16 cellular contexts compared by ENCODE assay signal in genomic region chr14:68822964-68823363, GRCh38. TPM values are rescaled to one million over a fixed set of nuclear protein-coding genes. Genes with fewer than 3 reads are reported as not detected.
DNase-seq lines count a peak whose midpoint lies in the region; ATAC-seq, FAIRE-seq and TF ChIP-seq lines count a peak whose summit lies in the region.
"Had no signal": no experiment of that assay in that cellular context is flagged by ENCODE, and none has a peak within 500 bp of the region (broad histone marks: within the 10 kb centered on the region; RNA-seq: fewer than 3 reads in every experiment).

No MANE protein-coding gene starts in this region.

- H3K9me3 Mint-ChIP-seq in Calu3 (ENCODE audit: low read depth, unreplicated experiment): no peaks in the 10 kb centered on the region
- H3K9me3 Mint-ChIP-seq in stimulated activated memory B cell treated with anti-CD40 and anti-IgM and Interleukin-4, amounts not matched to agents 10 μg/mL and 1 μg/mL and 100 μg/mL, for 72 hours: no peaks in the 10 kb centered on the region

- POLR2A ChIA-PET in H1 (lab: Charles Lee; ENCODE audit: partially characterized antibody): interaction anchor here (0.9 to 5.3 kb wide), 2 partner anchors 14 to 31 kb away, joined by 4 to 30 read pairs; partner anchors contain the start of gene ZFP36L1

- H2BK120ac ChIP-seq in H1 (replicated peaks; ENCODE audit: low read depth, low read length): no peak overlapping the region
- H2BK120ac ChIP-seq in neuronal stem cell (ENCODE audit: low read depth, low read length): no peak overlapping the region

- TF ChIP-seq RAD21 in H1 (IDR thresholded peaks at IDR 0.05 in 1 of 2, conservative IDR thresholded peaks at IDR 0.05 in 1 of 2; ENCODE audit: low read depth in 2 of 2, low read length in 2 of 2): no peak

- no peak overlapping the region for H3K56ac ChIP-seq in H1 (replicated peaks; ENCODE audit: insufficient read length, low read depth, low read length)

- TF ChIP-seq CTCF in Calu3 (IDR thresholded peaks at IDR 0.05; ENCODE audit: unreplicated experiment) (no peak), OCI-LY1 (IDR thresholded peaks at IDR 0.05; ENCODE audit: low read length) (no peak), H1 (IDR thresholded peaks at IDR 0.05; ENCODE audit: control extremely low read depth in 1 of 3, insufficient read depth in 1 of 3, low read depth in 1 of 3, low read length in 3 of 3) (no peak)

- H2BK20ac ChIP-seq in H1 (ENCODE audit: low read length): no peak overlapping the region

- no peak overlapping the region for H4K5ac ChIP-seq in H1 (ENCODE audit: insufficient read length, low read depth, low read length)

- H3K27ac Mint-ChIP-seq in Calu3 (ENCODE audit: unreplicated experiment): peak overlapping the region; percentile 5
- H3K27ac Mint-ChIP-seq in stimulated activated memory B cell treated with anti-CD40 and anti-IgM and Interleukin-4, amounts not matched to agents 10 μg/mL and 1 μg/mL and 100 μg/mL, for 72 hours: peak overlapping the region; percentile 77

- peaks cover 51% of the 10 kb centered on the region for H3K4me1 ChIP-seq in OCI-LY1 (ENCODE audit: insufficient read depth, low read length, severe bottlenecking)
- peaks cover 2 to 11% (median 5%) of the 10 kb centered on the region in 4 experiments; a peak in 6 of 7 replicates for H3K4me1 ChIP-seq in H1 (replicated peaks in 1 of 4; ENCODE audit: control insufficient read depth in 3 of 4, insufficient read depth in 4 of 4, low read length in 3 of 4)
- H3K4me1 ChIP-seq in neuronal stem cell (ENCODE audit: control insufficient read depth in 2 of 2, insufficient read depth in 1 of 2, low read depth in 1 of 2, low read length in 2 of 2): peaks cover 0 to 13% of the 10 kb centered on the region in 2 donors

- H2BK5ac ChIP-seq in H1 (ENCODE audit: low read depth, low read length) (0 out of 2 replicates have a peak overlapping the region, but pooled peaks have one; percentile 38), neuronal stem cell (ENCODE audit: low read length) (no peak overlapping the region)

- no peaks in the 10 kb centered on the region for H3K27me3 Mint-ChIP-seq in Calu3 (ENCODE audit: unreplicated experiment)
- no peaks in the 10 kb centered on the region for H3K27me3 Mint-ChIP-seq in stimulated activated memory B cell treated with anti-CD40 and anti-IgM and Interleukin-4, amounts not matched to agents 10 μg/mL and 1 μg/mL and 100 μg/mL, for 72 hours

- H3K4me2 ChIP-seq in OCI-LY1 (ENCODE audit: low read length) (peak overlapping the region; percentile 79; the same call in 1 of the 2 replicates), H1 (ENCODE audit: insufficient read depth in 1 of 2, low read depth in 2 of 2, low read length in 2 of 2) (no peak overlapping the region), neuronal stem cell (ENCODE audit: insufficient read depth, low read length, poor library complexity, severe bottlenecking) (no peak overlapping the region)

- intact Hi-C loops in Calu3 (cut with micrococcal nuclease; ENCODE audit: unreplicated experiment): loop anchor here (5.0 kb wide), 1 partner anchor 891 kb away; no protein-coding TSS in a partner anchor

- H3K9ac ChIP-seq in OCI-LY1 (ENCODE audit: low read length): peak overlapping the region; percentile 48; the same call in 1 of the 2 replicates
- no peak overlapping the region for H3K9ac ChIP-seq in H1 (replicated peaks in 1 of 4; ENCODE audit: extremely low read depth in 1 of 4, low read depth in 3 of 4, low read length in 3 of 4)
- H3K9ac ChIP-seq in neuronal stem cell (ENCODE audit: low read depth, low read length, poor library complexity): no peak overlapping the region

- H3K9me2 ChIP-seq in OCI-LY1 (ENCODE audit: low read depth, low read length): no peaks in the 10 kb centered on the region

- no peak for DNase-seq in Calu3
- no peak for DNase-seq in H1 (ENCODE audit: low read depth in 1 of 2, low spot score in 2 of 2)
- DNase-seq in neuronal stem cell (ENCODE audit: low spot score): no peak
- no peak for DNase-seq in NCI-H1694 treated with DMSO at 0.1 percent for 48 hours (lab: John Stamatoyannopoulos, UW)
- DNase-seq: EL, KBM-7, MG63, NCI-H1092 treated with DMSO at 0.1 percent for 48 hours, NCI-H1694, SHP77 treated with DMSO at 0.1 percent for 48 hours had no signal

- H2AFZ ChIP-seq in OCI-LY1 (ENCODE audit: low read length) (no peak overlapping the region), H1 (ENCODE audit: low read length) (no peak overlapping the region), neuronal stem cell (ENCODE audit: low read length) (no peak overlapping the region)

- peak overlapping the region; percentile 33 for H3K4me3 Mint-ChIP-seq in Calu3 (ENCODE audit: low read depth, unreplicated experiment)
- H3K4me3 Mint-ChIP-seq in stimulated activated memory B cell treated with anti-CD40 and anti-IgM and Interleukin-4, amounts not matched to agents 10 μg/mL and 1 μg/mL and 100 μg/mL, for 72 hours: no peak overlapping the region

- no peak for TF ChIP-seq EP300 in H1 (IDR thresholded peaks at IDR 0.05; ENCODE audit: borderline replicate concordance in 1 of 2, low read depth in 2 of 2, low read length in 2 of 2)

- H3K27me3 ChIP-seq in OCI-LY1 (ENCODE audit: insufficient read depth, low read length): no peaks in the 10 kb centered on the region
- H3K27me3 ChIP-seq in H1 (replicated peaks in 1 of 4; ENCODE audit: control insufficient read depth in 3 of 4, extremely low read depth in 1 of 4, insufficient read depth in 3 of 4, low read length in 3 of 4): no peaks in the 10 kb centered on the region
- H3K27me3 ChIP-seq in neuronal stem cell (ENCODE audit: control insufficient read depth in 3 of 3, insufficient read depth in 3 of 3, low read depth in 1 of 3, low read length in 3 of 3): no peaks in the 10 kb centered on the region
- H3K27me3 ChIP-seq: MG63, Peyer's patch had no signal

- H3K23me2 ChIP-seq in H1 (ENCODE audit: low read depth, low read length): no peaks in the 10 kb centered on the region

- H3K79me2 ChIP-seq in OCI-LY1 (ENCODE audit: insufficient read depth, low read length) (no peaks in the 10 kb centered on the region), H1 (ENCODE audit: control insufficient read depth in 1 of 2, insufficient read depth in 2 of 2, low read length in 2 of 2) (no peaks in the 10 kb centered on the region)

- H3K23ac ChIP-seq in H1 (ENCODE audit: insufficient read length) (no peak overlapping the region), neuronal stem cell (ENCODE audit: low read depth, low read length, poor library complexity) (no peak overlapping the region)

- H3K36me3 ChIP-seq in OCI-LY1 (ENCODE audit: insufficient read depth, low read length) (no peaks in the 10 kb centered on the region), H1 (ENCODE audit: control insufficient read depth in 2 of 4, insufficient read depth in 4 of 4, low read length in 3 of 4) (no peaks in the 10 kb centered on the region), neuronal stem cell (replicated peaks in 1 of 2; ENCODE audit: control insufficient read depth in 2 of 2, insufficient read depth in 2 of 2, low read length in 2 of 2) (no peaks in the 10 kb centered on the region)
- H3K36me3 ChIP-seq: MG63, Peyer's patch had no signal

- no peaks in the 10 kb centered on the region for H3F3A ChIP-seq in OCI-LY1 (ENCODE audit: insufficient read depth, low read length)

- WGBS in H1 (ENCODE audit: extremely low coverage in 1 of 2, insufficient coverage in 1 of 2, insufficient read length in 1 of 2, insufficient replicate concordance in 2 of 2, low coverage in 1 of 2, low lambda C conversion rate in 2 of 2, missing lambda C conversion rate in 1 of 2), 2 experiments: 89% methylated on average over 4 of the region's 4 CpGs; no CpG with 5 or more reads in 1 of the 2 experiments
- no CpG with 5 or more reads among the region's 4 CpGs for WGBS in neuronal stem cell (ENCODE audit: extremely low coverage in 2 of 2, insufficient read length in 2 of 2, insufficient replicate concordance in 1 of 2), 2 donors

- H3K4ac ChIP-seq in H1 (replicated peaks; ENCODE audit: insufficient read length, low read depth, low read length) (no peak overlapping the region), neuronal stem cell (ENCODE audit: low read length) (no peak overlapping the region)

- no peak for FAIRE-seq in H1 (lab: Jason Lieb, UNC)

- H3K4me3 ChIP-seq in OCI-LY1 (ENCODE audit: low read depth, low read length, poor library complexity, severe bottlenecking) (no peak overlapping the region), H1 (ENCODE audit: extremely low read depth in 1 of 4, insufficient read depth in 2 of 4, low read depth in 3 of 4, low read length in 4 of 4) (no peak overlapping the region), neuronal stem cell (ENCODE audit: low read length in 2 of 2) (no peak overlapping the region)
- H3K4me3 ChIP-seq: MG63, Peyer's patch had no signal

- peaks cover 14% of the 10 kb centered on the region for H3K4me1 Mint-ChIP-seq in Calu3 (ENCODE audit: low read depth, unreplicated experiment)
- H3K4me1 Mint-ChIP-seq in stimulated activated memory B cell treated with anti-CD40 and anti-IgM and Interleukin-4, amounts not matched to agents 10 μg/mL and 1 μg/mL and 100 μg/mL, for 72 hours: peaks cover 69% of the 10 kb centered on the region

- H3K79me1 ChIP-seq in H1 (ENCODE audit: low read depth, low read length) (no peaks in the 10 kb centered on the region), neuronal stem cell (ENCODE audit: low read depth, low read length) (no peaks in the 10 kb centered on the region)

- H2BK15ac ChIP-seq in H1 (ENCODE audit: low read length) (no peak overlapping the region), neuronal stem cell (ENCODE audit: low read length) (no peak overlapping the region)

- H4K91ac ChIP-seq in H1 (replicated peaks; ENCODE audit: insufficient read length, low read length) (no peak overlapping the region), neuronal stem cell (ENCODE audit: low read depth, low read length, poor library complexity) (no peak overlapping the region)

- no peak overlapping the region for H3K14ac ChIP-seq in H1 (ENCODE audit: insufficient read length)
- no peak overlapping the region for H3K14ac ChIP-seq in neuronal stem cell (ENCODE audit: low read length)

- H3K36me3 Mint-ChIP-seq in Calu3 (ENCODE audit: insufficient read depth, unreplicated experiment): peaks cover 7% of the 10 kb centered on the region
- no peaks in the 10 kb centered on the region for H3K36me3 Mint-ChIP-seq in stimulated activated memory B cell treated with anti-CD40 and anti-IgM and Interleukin-4, amounts not matched to agents 10 μg/mL and 1 μg/mL and 100 μg/mL, for 72 hours

- CTCF ChIA-PET in Calu3 (lab: Charles Lee): interaction anchor here (0.7 kb wide), 1 partner anchor 140 kb away, joined by 5 read pairs; no protein-coding TSS in a partner anchor
- CTCF ChIA-PET in H1 (lab: Charles Lee; ENCODE audit: partially characterized antibody): interaction anchor here (0.6 to 5.3 kb wide), 5 partner anchors 10 to 627 kb away, joined by 3 to 47 read pairs (median 3); no protein-coding TSS in a partner anchor

- TF ChIP-seq POLR2A in H1 (IDR thresholded peaks at IDR 0.05; ENCODE audit: control extremely low read depth in 1 of 2, low read depth in 2 of 2, low read length in 2 of 2): no peak

- H3K18ac ChIP-seq in H1 (ENCODE audit: extremely low read depth, low read length) (no peak overlapping the region), neuronal stem cell (ENCODE audit: low read length) (no peak overlapping the region)

- H2BK12ac ChIP-seq in H1 (ENCODE audit: low read depth, low read length): peak overlapping the region; percentile 32; the same call in 1 of the 2 replicates
- H2BK12ac ChIP-seq in neuronal stem cell (ENCODE audit: low read length): no peak overlapping the region

- H3K9me3 ChIP-seq in OCI-LY1 (ENCODE audit: low read length): no peaks in the 10 kb centered on the region
- H3K9me3 ChIP-seq in H1 (ENCODE audit: insufficient read depth in 2 of 2, low read depth in 1 of 2, low read length in 1 of 2): no peaks in the 10 kb centered on the region
- no peaks in the 10 kb centered on the region for H3K9me3 ChIP-seq in neuronal stem cell (replicated peaks in 1 of 2; ENCODE audit: control insufficient read depth in 2 of 2, insufficient read depth in 1 of 2, low read depth in 1 of 2, low read length in 2 of 2)
- H3K9me3 ChIP-seq: MG63, Peyer's patch had no signal

- BruUV-seq in Calu3 (replicated peaks; lab: Mats Ljungman, UMichigan): no TSS peak

- H4K20me1 ChIP-seq in OCI-LY1 (ENCODE audit: insufficient read depth, low read length) (no peaks in the 10 kb centered on the region), H1 (replicated peaks in 1 of 2; ENCODE audit: control insufficient read depth in 1 of 2, insufficient read depth in 2 of 2, low read length in 2 of 2) (no peaks in the 10 kb centered on the region)

- H4K8ac ChIP-seq in H1 (ENCODE audit: extremely low read depth, insufficient read depth, low read length): no peak overlapping the region
- H4K8ac ChIP-seq in neuronal stem cell (ENCODE audit: low read depth, low read length): no peak overlapping the region

- H3K27ac ChIP-seq in OCI-LY1 (ENCODE audit: low read depth, low read length, poor library complexity, severe bottlenecking) (peak overlapping the region; percentile 93), H1 (ENCODE audit: low read depth, low read length) (no peak overlapping the region), neuronal stem cell (replicated peaks; ENCODE audit: low read length) (no peak overlapping the region)
- H3K27ac ChIP-seq: HL-60 had no signal

- H2AK5ac ChIP-seq in H1 (ENCODE audit: low read depth, low read length) (no peak overlapping the region), neuronal stem cell (ENCODE audit: low read depth, low read length) (no peak overlapping the region)

- no peak for ATAC-seq in stimulated activated memory B cell treated with anti-CD40 and anti-IgM and Interleukin-4, amounts not matched to agents 10 μg/mL and 1 μg/mL and 100 μg/mL, for 72 hours
- ATAC-seq in GM21360 (IDR thresholded peaks at IDR 0.05; ENCODE audit: unreplicated experiment): no peak
- ATAC-seq: HCT116 had no signal

RNA-seq across cellular contexts. Expression of gene ZFP36L1, which starts 30.1 kb away (rescaled TPM):
- 208 and 240 TPM in 2 replicates for total RNA-seq in Calu3 (2022)
- total RNA-seq in H1 (2021; fragmentation: NEBNext Ultra II Directional; extraction: Animal tissue kit (Norgen Biotek cat#: 25700)): 132 TPM in 2 replicates
- polyA plus RNA-seq in H1 (2011; rRNA removed): 80.4 and 136 TPM in 2 replicates
- polyA plus RNA-seq in H1 (2011; cell fraction: cytosol; rRNA removed): 61.9 TPM
- polyA plus RNA-seq in H1 (2011; cell fraction: nucleus; rRNA removed): 90.3 TPM
- polyA plus RNA-seq in H1 (2012, experiment 1 of 2): 89.6 to 126 TPM (median 117 TPM) in 4 replicates
- polyA plus RNA-seq in H1 (2012, experiment 2 of 2): 56.1 TPM
- 127 TPM for polyA plus RNA-seq in H1 (2013, experiment 1 of 2)
- polyA plus RNA-seq in H1 (2013, experiment 2 of 2): 135 TPM
- 19.5 and 20.6 TPM in 2 replicates for polyA minus RNA-seq in H1 (2011; rRNA and poly(A)+ RNA removed)
- 132 TPM for polyA minus RNA-seq in H1 (2011; cell fraction: cytosol; rRNA and poly(A)+ RNA removed)
- 67.3 TPM for polyA minus RNA-seq in H1 (2011; cell fraction: nucleus; rRNA and poly(A)+ RNA removed)
- polyA plus RNA-seq in neuronal stem cell (2013, experiment 1 of 2): 270 TPM
- polyA plus RNA-seq in neuronal stem cell (2013, experiment 2 of 2): 294 TPM
